1 cellular context compared by ENCODE assay signal in genomic region chr11:46267930-46268329, GRCh38.
TF ChIP-seq lines count a peak whose summit lies in the region.

No MANE protein-coding gene starts in this region.

TF ChIP-seq in HepG2, 621 proteins besides CTCF, POLR2A, EP300 and RAD21 (continued from another document):
- TF ChIP-seq ZNF609 (CRISPR knock-in tag; IDR thresholded peaks at IDR 0.05; ENCODE audit: borderline replicate concordance) (no peak), AKAP8 (CRISPR knock-in tag; IDR thresholded peaks at IDR 0.05) (no peak)
